7 cellular contexts compared by ENCODE assay signal in genomic region chr11:122756417-122756816, GRCh38.
A peak's percentile ranks its signal among the peaks of the same experiment; 100 is the strongest.
DNase-seq lines count a peak whose midpoint lies in the region; ATAC-seq lines count a peak whose summit lies in the region.

No MANE protein-coding gene starts in this region.

- intact Hi-C loops in posterior cingulate gyrus (cut with DNase I): no loop called here

- DNase-seq in activated CD4-positive, alpha-beta T cell treated with anti-CD3 and anti-CD28 coated beads for 4 hours: peak; percentile 31 to 40
- DNase-seq in left lobe of liver (ENCODE audit: low spot score) (no peak), posterior cingulate gyrus (no peak), D341Med (ENCODE audit: low spot score) (no peak), NCI-H146 treated with DMSO at 0.1 percent for 48 hours (lab: John Stamatoyannopoulos, UW; ENCODE audit: unreplicated experiment) (no peak)

- ATAC-seq in GM18907 (IDR thresholded peaks at IDR 0.05; ENCODE audit: unreplicated experiment): peak; percentile 72
- ATAC-seq in HG03378 (IDR thresholded peaks at IDR 0.05; ENCODE audit: unreplicated experiment): peak; percentile 71
- ATAC-seq in left lobe of liver: peak; percentile 61

Comparison
In these comparisons a context has a peak if more than half of its experiments do, and no peak if none do; other contexts are left out.
1. DNase-seq: peak in activated CD4-positive, alpha-beta T cell treated with anti-CD3 and anti-CD28 coated beads for 4 hours (2 of 2); none in left lobe of liver (single experiment), posterior cingulate gyrus (0 of 10), D341Med (single experiment) and NCI-H146 treated with DMSO at 0.1 percent for 48 hours (single experiment).
2. Peak in every context shown above with its lines, with median percentiles within 50 percentile points of each other: ATAC-seq.